ENCODE assay signal across 1 cellular context in the genomic region with DNA sequence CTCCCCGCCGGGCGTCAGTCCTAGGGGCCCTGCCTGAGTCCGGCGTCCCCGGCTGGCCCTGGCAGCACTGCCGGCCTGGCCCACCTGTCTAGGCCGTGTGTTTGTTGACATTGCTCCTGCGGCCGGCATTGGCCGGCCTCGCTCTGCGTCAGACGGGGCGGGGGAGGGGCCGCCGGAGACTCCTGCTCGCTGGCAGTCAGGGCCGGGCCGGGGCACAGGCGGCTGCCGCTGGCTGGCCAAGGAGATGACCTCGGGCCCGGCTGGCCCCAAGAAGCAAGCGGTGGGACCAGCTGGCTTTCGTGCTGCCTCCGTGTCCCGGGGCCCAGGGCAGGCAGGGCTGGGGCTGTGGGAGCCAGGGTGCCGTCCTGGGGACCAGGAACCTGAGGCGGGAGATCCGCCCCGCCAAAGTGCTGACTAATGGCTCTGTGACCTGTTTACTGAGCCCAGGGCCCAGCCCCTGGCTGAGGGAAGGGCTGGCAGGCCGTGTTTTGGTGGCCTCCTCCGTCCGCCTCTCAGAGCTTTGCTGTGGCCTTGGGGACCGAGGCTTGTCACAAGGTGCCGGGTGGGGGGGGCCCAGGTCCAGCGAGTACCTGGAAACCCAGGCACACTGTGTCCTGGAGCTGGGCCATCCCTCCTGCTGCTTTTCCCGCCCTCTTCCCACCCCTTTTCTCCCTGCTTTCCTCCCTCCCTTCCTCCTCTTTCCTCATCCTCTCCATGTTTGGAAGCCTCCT.
TF ChIP-seq lines count a peak whose summit lies in the region.

No MANE protein-coding gene starts in this region.

TF ChIP-seq in K562, 482 proteins besides CTCF, POLR2A, EP300 and RAD21 (continued from another document and continues in another):
- TF ChIP-seq KLF13 (tag; IDR thresholded peaks at IDR 0.05; ENCODE audit: borderline replicate concordance, low read depth) (peak; percentile 62; the same call in 1 of the 2 replicates), RBM15 (IDR thresholded peaks at IDR 0.05; ENCODE audit: insufficient read depth, low read length) (no peak), ATF1 (CRISPR knock-in tag; IDR thresholded peaks at IDR 0.05) (no peak), ATF1 (tag; IDR thresholded peaks at IDR 0.05) (peak; percentile 95), ZFP36 (IDR thresholded peaks at IDR 0.05; ENCODE audit: low read depth, low read length, partially characterized antibody) (no peak), SOX6 (IDR thresholded peaks at IDR 0.05) (0 out of 2 replicates have a peak, but pooled peaks have one; percentile 7), PCBP2 (IDR thresholded peaks at IDR 0.05; ENCODE audit: low read depth, low read length, poor library complexity, severe bottlenecking) (no peak), SMARCA4 (IDR thresholded peaks at IDR 0.05) (0 out of 2 replicates have a peak, but pooled peaks have one; percentile 34), PYGO2 (tag; IDR thresholded peaks at IDR 0.05) (no peak), FOXK2 (conservative IDR thresholded peaks at IDR 0.05 in 1 of 2, IDR thresholded peaks at IDR 0.05 in 1 of 2; ENCODE audit: low read depth in 2 of 2) (peak; percentile 90 to 93), GATA2 (CRISPR knock-in tag; IDR thresholded peaks at IDR 0.05) (no peak), ETV6 (IDR thresholded peaks at IDR 0.05; ENCODE audit: borderline replicate concordance in 1 of 2, low read depth in 2 of 2, low read length in 1 of 2) (no peak), ETV6 (CRISPR knock-in tag; IDR thresholded peaks at IDR 0.05; ENCODE audit: borderline replicate concordance) (no peak), POLR3G (IDR thresholded peaks at IDR 0.05; ENCODE audit: extremely low read depth, insufficient read length, insufficient replicate concordance) (no peak), POLR3A (IDR thresholded peaks at IDR 0.05; ENCODE audit: borderline replicate concordance, extremely low read depth, insufficient read depth, insufficient read length) (no peak), TAL1 (IDR thresholded peaks at IDR 0.05) (no peak), ETV5 (CRISPR knock-in tag; IDR thresholded peaks at IDR 0.05; ENCODE audit: low read depth) (no peak; the same call in 1 of the 2 replicates), ZNF57 (CRISPR knock-in tag; IDR thresholded peaks at IDR 0.05) (no peak), CEBPB (tag; IDR thresholded peaks at IDR 0.05) (no peak), FOXM1 (IDR thresholded peaks at IDR 0.05; ENCODE audit: low read depth) (no peak), FOXM1 (CRISPR knock-in tag; IDR thresholded peaks at IDR 0.05; ENCODE audit: low read depth) (no peak; the same call in 1 of the 2 replicates), ZNF431 (CRISPR knock-in tag; IDR thresholded peaks at IDR 0.05) (0 out of 2 replicates have a peak, but pooled peaks have one; percentile 17), EHMT2 (IDR thresholded peaks at IDR 0.05) (no peak), SMARCB1 (IDR thresholded peaks at IDR 0.05; ENCODE audit: insufficient read length, low read depth) (no peak), TAF15 (IDR thresholded peaks at IDR 0.05; ENCODE audit: low read depth, low read length) (no peak), ZNF707 (CRISPR knock-in tag; conservative IDR thresholded peaks at IDR 0.05) (no peak), NCOA2 (IDR thresholded peaks at IDR 0.05; ENCODE audit: partially characterized antibody in 2 of 2) (no peak), ZNF174 (CRISPR knock-in tag; IDR thresholded peaks at IDR 0.05) (no peak), KLF16 (IDR thresholded peaks at IDR 0.05) (no peak), MYBL2 (IDR thresholded peaks at IDR 0.05; ENCODE audit: low read depth) (no peak), MYBL2 (CRISPR knock-in tag; IDR thresholded peaks at IDR 0.05; ENCODE audit: borderline replicate concordance) (no peak), HDAC8 (tag; IDR thresholded peaks at IDR 0.05) (no peak), RAD51 (IDR thresholded peaks at IDR 0.05; ENCODE audit: borderline replicate concordance, low read depth) (no peak), ARID1B (IDR thresholded peaks at IDR 0.05) (peak; percentile 58; the same call in 1 of the 2 replicates), ZNF324 (CRISPR knock-in tag; IDR thresholded peaks at IDR 0.05) (no peak), RBM14 (IDR thresholded peaks at IDR 0.05; ENCODE audit: borderline replicate concordance, insufficient read depth, low read depth, low read length) (no peak)
- TF ChIP-seq, protein P1, sequence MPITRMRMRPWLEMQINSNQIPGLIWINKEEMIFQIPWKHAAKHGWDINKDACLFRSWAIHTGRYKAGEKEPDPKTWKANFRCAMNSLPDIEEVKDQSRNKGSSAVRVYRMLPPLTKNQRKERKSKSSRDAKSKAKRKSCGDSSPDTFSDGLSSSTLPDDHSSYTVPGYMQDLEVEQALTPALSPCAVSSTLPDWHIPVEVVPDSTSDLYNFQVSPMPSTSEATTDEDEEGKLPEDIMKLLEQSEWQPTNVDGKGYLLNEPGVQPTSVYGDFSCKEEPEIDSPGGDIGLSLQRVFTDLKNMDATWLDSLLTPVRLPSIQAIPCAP (CRISPR knock-in tag; IDR thresholded peaks at IDR 0.05; ENCODE audit: borderline replicate concordance): no peak
- TF ChIP-seq, protein P2, sequence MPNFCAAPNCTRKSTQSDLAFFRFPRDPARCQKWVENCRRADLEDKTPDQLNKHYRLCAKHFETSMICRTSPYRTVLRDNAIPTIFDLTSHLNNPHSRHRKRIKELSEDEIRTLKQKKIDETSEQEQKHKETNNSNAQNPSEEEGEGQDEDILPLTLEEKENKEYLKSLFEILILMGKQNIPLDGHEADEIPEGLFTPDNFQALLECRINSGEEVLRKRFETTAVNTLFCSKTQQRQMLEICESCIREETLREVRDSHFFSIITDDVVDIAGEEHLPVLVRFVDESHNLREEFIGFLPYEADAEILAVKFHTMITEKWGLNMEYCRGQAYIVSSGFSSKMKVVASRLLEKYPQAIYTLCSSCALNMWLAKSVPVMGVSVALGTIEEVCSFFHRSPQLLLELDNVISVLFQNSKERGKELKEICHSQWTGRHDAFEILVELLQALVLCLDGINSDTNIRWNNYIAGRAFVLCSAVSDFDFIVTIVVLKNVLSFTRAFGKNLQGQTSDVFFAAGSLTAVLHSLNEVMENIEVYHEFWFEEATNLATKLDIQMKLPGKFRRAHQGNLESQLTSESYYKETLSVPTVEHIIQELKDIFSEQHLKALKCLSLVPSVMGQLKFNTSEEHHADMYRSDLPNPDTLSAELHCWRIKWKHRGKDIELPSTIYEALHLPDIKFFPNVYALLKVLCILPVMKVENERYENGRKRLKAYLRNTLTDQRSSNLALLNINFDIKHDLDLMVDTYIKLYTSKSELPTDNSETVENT (CRISPR knock-in tag; IDR thresholded peaks at IDR 0.05): no peak; the same call in 1 of the 2 replicates
- TF ChIP-seq, protein P3, sequence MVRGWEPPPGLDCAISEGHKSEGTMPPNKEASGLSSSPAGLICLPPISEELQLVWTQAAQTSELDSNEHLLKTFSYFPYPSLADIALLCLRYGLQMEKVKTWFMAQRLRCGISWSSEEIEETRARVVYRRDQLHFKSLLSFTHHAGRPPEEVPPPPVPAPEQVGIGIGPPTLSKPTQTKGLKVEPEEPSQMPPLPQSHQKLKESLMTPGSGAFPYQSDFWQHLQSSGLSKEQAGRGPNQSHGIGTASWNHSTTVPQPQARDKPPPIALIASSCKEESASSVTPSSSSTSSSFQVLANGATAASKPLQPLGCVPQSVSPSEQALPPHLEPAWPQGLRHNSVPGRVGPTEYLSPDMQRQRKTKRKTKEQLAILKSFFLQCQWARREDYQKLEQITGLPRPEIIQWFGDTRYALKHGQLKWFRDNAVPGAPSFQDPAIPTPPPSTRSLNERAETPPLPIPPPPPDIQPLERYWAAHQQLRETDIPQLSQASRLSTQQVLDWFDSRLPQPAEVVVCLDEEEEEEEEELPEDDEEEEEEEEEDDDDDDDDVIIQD (CRISPR knock-in tag; IDR thresholded peaks at IDR 0.05): no peak
- TF ChIP-seq, protein P4, sequence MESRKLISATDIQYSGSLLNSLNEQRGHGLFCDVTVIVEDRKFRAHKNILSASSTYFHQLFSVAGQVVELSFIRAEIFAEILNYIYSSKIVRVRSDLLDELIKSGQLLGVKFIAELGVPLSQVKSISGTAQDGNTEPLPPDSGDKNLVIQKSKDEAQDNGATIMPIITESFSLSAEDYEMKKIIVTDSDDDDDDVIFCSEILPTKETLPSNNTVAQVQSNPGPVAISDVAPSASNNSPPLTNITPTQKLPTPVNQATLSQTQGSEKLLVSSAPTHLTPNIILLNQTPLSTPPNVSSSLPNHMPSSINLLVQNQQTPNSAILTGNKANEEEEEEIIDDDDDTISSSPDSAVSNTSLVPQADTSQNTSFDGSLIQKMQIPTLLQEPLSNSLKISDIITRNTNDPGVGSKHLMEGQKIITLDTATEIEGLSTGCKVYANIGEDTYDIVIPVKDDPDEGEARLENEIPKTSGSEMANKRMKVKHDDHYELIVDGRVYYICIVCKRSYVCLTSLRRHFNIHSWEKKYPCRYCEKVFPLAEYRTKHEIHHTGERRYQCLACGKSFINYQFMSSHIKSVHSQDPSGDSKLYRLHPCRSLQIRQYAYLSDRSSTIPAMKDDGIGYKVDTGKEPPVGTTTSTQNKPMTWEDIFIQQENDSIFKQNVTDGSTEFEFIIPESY (CRISPR knock-in tag; IDR thresholded peaks at IDR 0.05): 0 out of 2 replicates have a peak, but pooled peaks have one; percentile 48
- TF ChIP-seq, protein P5, sequence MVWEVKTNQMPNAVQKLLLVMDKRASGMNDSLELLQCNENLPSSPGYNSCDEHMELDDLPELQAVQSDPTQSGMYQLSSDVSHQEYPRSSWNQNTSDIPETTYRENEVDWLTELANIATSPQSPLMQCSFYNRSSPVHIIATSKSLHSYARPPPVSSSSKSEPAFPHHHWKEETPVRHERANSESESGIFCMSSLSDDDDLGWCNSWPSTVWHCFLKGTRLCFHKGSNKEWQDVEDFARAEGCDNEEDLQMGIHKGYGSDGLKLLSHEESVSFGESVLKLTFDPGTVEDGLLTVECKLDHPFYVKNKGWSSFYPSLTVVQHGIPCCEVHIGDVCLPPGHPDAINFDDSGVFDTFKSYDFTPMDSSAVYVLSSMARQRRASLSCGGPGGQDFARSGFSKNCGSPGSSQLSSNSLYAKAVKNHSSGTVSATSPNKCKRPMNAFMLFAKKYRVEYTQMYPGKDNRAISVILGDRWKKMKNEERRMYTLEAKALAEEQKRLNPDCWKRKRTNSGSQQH (CRISPR knock-in tag; IDR thresholded peaks at IDR 0.05): no peak
- TF ChIP-seq, protein P6, sequence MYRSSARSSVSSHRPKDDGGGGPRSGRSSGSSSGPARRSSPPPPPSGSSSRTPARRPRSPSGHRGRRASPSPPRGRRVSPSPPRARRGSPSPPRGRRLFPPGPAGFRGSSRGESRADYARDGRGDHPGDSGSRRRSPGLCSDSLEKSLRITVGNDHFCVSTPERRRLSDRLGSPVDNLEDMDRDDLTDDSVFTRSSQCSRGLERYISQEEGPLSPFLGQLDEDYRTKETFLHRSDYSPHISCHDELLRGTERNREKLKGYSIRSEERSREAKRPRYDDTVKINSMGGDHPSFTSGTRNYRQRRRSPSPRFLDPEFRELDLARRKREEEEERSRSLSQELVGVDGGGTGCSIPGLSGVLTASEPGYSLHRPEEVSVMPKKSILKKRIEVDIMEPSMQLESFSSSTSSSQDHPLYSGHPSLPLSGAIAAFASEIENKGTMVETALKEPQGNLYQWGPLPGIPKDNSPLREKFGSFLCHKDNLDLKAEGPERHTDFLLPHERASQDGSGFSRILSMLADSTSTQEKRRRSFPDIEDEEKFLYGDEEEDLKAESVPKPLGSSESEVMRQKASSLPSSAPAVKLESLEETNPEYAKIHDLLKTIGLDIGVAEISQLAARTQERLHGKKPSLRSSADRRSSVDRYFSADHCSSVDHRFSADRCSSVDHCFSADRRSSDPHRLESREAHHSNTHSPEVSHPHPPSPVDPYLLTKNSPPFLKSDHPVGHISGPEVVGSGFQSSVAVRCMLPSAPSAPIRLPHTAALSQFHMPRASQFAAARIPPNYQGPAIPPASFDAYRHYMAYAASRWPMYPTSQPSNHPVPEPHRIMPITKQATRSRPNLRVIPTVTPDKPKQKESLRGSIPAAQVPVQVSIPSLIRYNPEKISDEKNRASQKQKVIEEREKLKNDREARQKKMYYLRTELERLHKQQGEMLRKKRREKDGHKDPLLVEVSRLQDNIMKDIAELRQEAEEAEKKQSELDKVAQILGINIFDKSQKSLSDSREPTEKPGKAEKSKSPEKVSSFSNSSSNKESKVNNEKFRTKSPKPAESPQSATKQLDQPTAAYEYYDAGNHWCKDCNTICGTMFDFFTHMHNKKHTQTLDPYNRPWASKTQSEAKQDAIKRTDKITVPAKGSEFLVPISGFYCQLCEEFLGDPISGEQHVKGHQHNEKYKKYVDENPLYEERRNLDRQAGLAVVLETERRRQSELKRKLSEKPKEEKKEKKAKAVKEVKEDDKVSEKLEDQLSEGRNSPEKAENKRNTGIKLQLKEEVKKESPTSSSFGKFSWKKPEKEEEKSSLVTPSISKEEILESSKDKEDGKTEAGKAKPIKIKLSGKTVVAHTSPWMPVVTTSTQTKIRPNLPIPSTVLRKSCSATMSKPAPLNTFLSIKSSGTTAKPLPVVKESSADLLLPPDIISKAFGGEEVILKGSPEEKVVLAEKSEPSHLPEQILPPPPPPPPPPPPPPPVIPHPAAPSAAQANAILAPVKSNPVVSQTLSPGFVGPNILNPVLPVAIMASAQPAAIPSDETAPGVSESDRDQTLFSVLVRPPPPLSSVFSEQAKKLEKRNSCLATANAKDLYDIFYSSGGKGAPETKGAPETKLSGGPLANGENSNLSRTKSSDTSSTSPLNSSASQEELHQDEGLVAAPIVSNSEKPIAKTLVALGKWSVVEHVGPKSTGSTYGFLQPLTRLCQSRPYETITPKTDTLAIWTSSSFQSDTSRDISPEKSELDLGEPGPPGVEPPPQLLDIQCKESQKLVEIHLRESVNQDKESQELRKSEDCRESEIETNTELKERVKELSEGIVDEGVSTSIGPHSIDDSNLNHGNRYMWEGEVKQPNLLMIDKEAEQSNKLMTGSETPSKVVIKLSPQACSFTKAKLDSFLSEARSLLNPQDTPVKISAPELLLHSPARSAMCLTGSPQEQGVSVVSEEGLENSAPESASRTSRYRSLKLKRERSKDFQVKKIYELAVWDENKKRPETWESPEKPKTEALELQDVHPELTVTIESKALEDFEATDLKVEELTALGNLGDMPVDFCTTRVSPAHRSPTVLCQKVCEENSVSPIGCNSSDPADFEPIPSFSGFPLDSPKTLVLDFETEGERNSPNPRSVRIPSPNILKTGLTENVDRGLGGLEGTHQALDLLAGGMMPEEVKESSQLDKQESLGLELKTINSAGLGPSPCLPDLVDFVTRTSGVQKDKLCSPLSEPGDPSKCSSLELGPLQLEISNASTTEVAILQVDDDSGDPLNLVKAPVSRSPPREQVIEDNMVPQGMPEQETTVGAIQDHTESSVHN (IDR thresholded peaks at IDR 0.05; ENCODE audit: borderline replicate concordance in 1 of 2, low read depth in 1 of 2): no peak
- TF ChIP-seq, protein P7, sequence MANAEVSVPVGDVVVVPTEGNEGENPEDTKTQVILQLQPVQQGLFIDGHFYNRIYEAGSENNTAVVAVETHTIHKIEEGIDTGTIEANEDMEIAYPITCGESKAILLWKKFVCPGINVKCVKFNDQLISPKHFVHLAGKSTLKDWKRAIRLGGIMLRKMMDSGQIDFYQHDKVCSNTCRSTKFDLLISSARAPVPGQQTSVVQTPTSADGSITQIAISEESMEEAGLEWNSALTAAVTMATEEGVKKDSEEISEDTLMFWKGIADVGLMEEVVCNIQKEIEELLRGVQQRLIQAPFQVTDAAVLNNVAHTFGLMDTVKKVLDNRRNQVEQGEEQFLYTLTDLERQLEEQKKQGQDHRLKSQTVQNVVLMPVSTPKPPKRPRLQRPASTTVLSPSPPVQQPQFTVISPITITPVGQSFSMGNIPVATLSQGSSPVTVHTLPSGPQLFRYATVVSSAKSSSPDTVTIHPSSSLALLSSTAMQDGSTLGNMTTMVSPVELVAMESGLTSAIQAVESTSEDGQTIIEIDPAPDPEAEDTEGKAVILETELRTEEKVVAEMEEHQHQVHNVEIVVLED (CRISPR knock-in tag; IDR thresholded peaks at IDR 0.05): no peak
